2 cellular contexts compared by ENCODE assay signal in genomic region chr2:88442501-88442900, GRCh38.
TF ChIP-seq lines count a peak whose summit lies in the region.

No MANE protein-coding gene starts in this region.

TF ChIP-seq in IMR-90, 13 proteins besides CTCF, POLR2A, EP300 and RAD21:
- no peak for TF ChIP-seq NFE2L2 (IDR thresholded peaks at IDR 0.05; ENCODE audit: low read depth, low read length)
- peak; percentile 45 for TF ChIP-seq MAFK (IDR thresholded peaks at IDR 0.05; ENCODE audit: low read depth, low read length)

TF ChIP-seq in H1, 55 proteins besides CTCF, POLR2A, EP300 and RAD21:
- no peak for TF ChIP-seq RNF2 (IDR thresholded peaks at IDR 0.05; ENCODE audit: borderline replicate concordance, low read depth, low read length, missing control alignments, poor library complexity, severe bottlenecking)
- no peak for TF ChIP-seq SP4 (IDR thresholded peaks at IDR 0.05; ENCODE audit: low read length)
- TF ChIP-seq CEBPB (IDR thresholded peaks at IDR 0.05; ENCODE audit: low read depth, low read length), result no peak
- no peak for TF ChIP-seq USF2 (IDR thresholded peaks at IDR 0.05; ENCODE audit: low read length)
- no peak for TF ChIP-seq TAF7 (optimal IDR thresholded peaks at IDR 0.05; ENCODE audit: borderline replicate concordance, low read depth, low read length)
- no peak for TF ChIP-seq HDAC6 (IDR thresholded peaks at IDR 0.05; ENCODE audit: low read depth, low read length)
- TF ChIP-seq MAFK (IDR thresholded peaks at IDR 0.05; ENCODE audit: low read depth, low read length), result peak; percentile 25; the same call in 1 of the 2 replicates
- TF ChIP-seq EGR1 (IDR thresholded peaks at IDR 0.05; ENCODE audit: borderline replicate concordance, low read depth, low read length), result no peak
- TF ChIP-seq PHF8 (conservative IDR thresholded peaks at IDR 0.05; ENCODE audit: low read depth, low read length), result no peak
- peak; percentile 76 for TF ChIP-seq BACH1 (IDR thresholded peaks at IDR 0.05; ENCODE audit: low read length)
- no peak for TF ChIP-seq TCF12 (IDR thresholded peaks at IDR 0.05; ENCODE audit: low read depth, low read length)
